1 cellular context compared by ENCODE assay signal in genomic region chr12:113747048-113747447, GRCh38.
A peak's percentile ranks its signal among the peaks of the same experiment; 100 is the strongest.
TF ChIP-seq lines count a peak whose summit lies in the region.

No MANE protein-coding gene starts in this region.

TF ChIP-seq in HEK293, 187 proteins besides CTCF, POLR2A, EP300 and RAD21 (continued from another document):
- TF ChIP-seq ZNF692 (tag by site-specific recombination; IDR thresholded peaks at IDR 0.05) (0 out of 2 replicates have a peak, but pooled peaks have one; percentile 47), ZNF558 (tag by site-specific recombination; IDR thresholded peaks at IDR 0.05) (no peak), ZNF514 (tag by site-specific recombination; IDR thresholded peaks at IDR 0.05) (no peak)
